In genomic region chr11:62379586-62379985, GRCh38 we compare ENCODE assay signal across 8 cellular contexts. TPM values are rescaled to one million over a fixed set of nuclear protein-coding genes. Genes with fewer than 3 reads are reported as not detected.
"Had no signal": no experiment of that assay in that cellular context is flagged by ENCODE, and none has a peak within 500 bp of the region (broad histone marks: within the 10 kb centered on the region; RNA-seq: fewer than 3 reads in every experiment).

No MANE protein-coding gene starts in this region.

RNA-seq across cellular contexts. Expression of gene SCGB1A1, which starts 39.2 kb away (rescaled TPM):
- total RNA-seq: activated B cell treated with CpG ODN at 0.5 μM for 24 hours; activated CD4-positive, alpha-beta T cell treated with anti-CD3 and anti-CD28 coated beads, Interleukin-2, amount 10 ng/mL, durations not matched to agents 24 days and 14 days; activated naive CD4-positive, alpha-beta T cell treated with anti-CD3 and anti-CD28 coated beads for 36 hours; activated naive CD8-positive, alpha-beta T cell treated with anti-CD3 and anti-CD28 coated beads for 36 hours; activated T-helper 17 cell treated with anti-CD3 and anti-CD28 coated beads, Interleukin-2, amount 50 U/mL, for 72 hours; ascending aorta; body of pancreas; Right ventricle myocardium inferior had no signal
